28 cellular contexts compared by ENCODE assay signal in genomic region chr6:38221236-38221635, GRCh38.
DNase-seq lines count a peak whose midpoint lies in the region; ATAC-seq, FAIRE-seq and TF ChIP-seq lines count a peak whose summit lies in the region.
"Had no signal": no experiment of that assay in that cellular context is flagged by ENCODE, and none has a peak within 500 bp of the region (broad histone marks: within the 10 kb centered on the region; RNA-seq: fewer than 3 reads in every experiment).

No MANE protein-coding gene starts in this region.

- H2BK15ac ChIP-seq in neuronal stem cell (ENCODE audit: low read length) = no peak overlapping the region

- no peaks in the 10 kb centered on the region for H3F3A ChIP-seq in GM23338 (replicated peaks; ENCODE audit: low read depth)

- no peak overlapping the region for H2AK5ac ChIP-seq in neuronal stem cell (ENCODE audit: low read depth, low read length)
- H2AK5ac ChIP-seq in trophoblast cell (ENCODE audit: low read length) = no peak overlapping the region

- H3K23ac ChIP-seq in neuronal stem cell (ENCODE audit: low read depth, low read length, poor library complexity) (no peak overlapping the region), trophoblast cell (ENCODE audit: low read length) (no peak overlapping the region)

- H3K4me3 Mint-ChIP-seq in astrocyte (ENCODE audit: unreplicated experiment) = no peak overlapping the region
- H3K4me3 Mint-ChIP-seq in activated CD8-positive, alpha-beta memory T cell treated with anti-CD3 and anti-CD28 coated beads, Interleukin-2, amount 10 ng/mL, durations not matched to agents 7 days and 5 days = no peak overlapping the region
- H3K4me3 Mint-ChIP-seq in GM23338 = no peak overlapping the region
- H3K4me3 Mint-ChIP-seq: CD4-positive, alpha-beta T cell had no signal

- H4K12ac ChIP-seq in trophoblast cell (ENCODE audit: low read depth, low read length) = no peak overlapping the region

- no peaks in the 10 kb centered on the region for H3K9me3 Mint-ChIP-seq in astrocyte (ENCODE audit: unreplicated experiment)
- H3K9me3 Mint-ChIP-seq in activated CD8-positive, alpha-beta memory T cell treated with anti-CD3 and anti-CD28 coated beads, Interleukin-2, amount 10 ng/mL, durations not matched to agents 7 days and 5 days (ENCODE audit: low read depth) = no peaks in the 10 kb centered on the region
- no peaks in the 10 kb centered on the region; the same call in 2 of the 3 replicates for H3K9me3 Mint-ChIP-seq in GM23338
- H3K9me3 Mint-ChIP-seq: CD4-positive, alpha-beta T cell had no signal

- H3K4me1 Mint-ChIP-seq in astrocyte (ENCODE audit: low read depth, unreplicated experiment) = peaks cover 3% of the 10 kb centered on the region
- H3K4me1 Mint-ChIP-seq in activated CD8-positive, alpha-beta memory T cell treated with anti-CD3 and anti-CD28 coated beads, Interleukin-2, amount 10 ng/mL, durations not matched to agents 7 days and 5 days = no peaks in the 10 kb centered on the region
- peaks cover 9% of the 10 kb centered on the region for H3K4me1 Mint-ChIP-seq in GM23338

- no peaks in the 10 kb centered on the region for H3K36me3 ChIP-seq in astrocyte (ENCODE audit: insufficient read depth, low read length)
- H3K36me3 ChIP-seq in neuronal stem cell (replicated peaks in 1 of 2; ENCODE audit: control insufficient read depth in 2 of 2, insufficient read depth in 2 of 2, low read length in 2 of 2) = no peaks in the 10 kb centered on the region
- no peaks in the 10 kb centered on the region for H3K36me3 ChIP-seq in trophoblast cell (ENCODE audit: control insufficient read depth in 1 of 2, insufficient read depth in 2 of 2, low read length in 2 of 2)
- H3K36me3 ChIP-seq in GM23338 (ENCODE audit: insufficient read depth) = no peaks in the 10 kb centered on the region
- H3K36me3 ChIP-seq: BLaER1 treated with 17β-estradiol and CSF1 and Interleukin-3, amounts not matched to agents 10 nM and 100 nM; Peyer's patch had no signal

- H4K91ac ChIP-seq in neuronal stem cell (ENCODE audit: low read depth, low read length, poor library complexity) (no peak overlapping the region), trophoblast cell (ENCODE audit: low read depth, low read length) (no peak overlapping the region)

- no peaks in the 10 kb centered on the region for H3K79me1 ChIP-seq in neuronal stem cell (ENCODE audit: low read depth, low read length)
- H3K79me1 ChIP-seq in trophoblast cell (ENCODE audit: low read length) = no peaks in the 10 kb centered on the region

- CTCF ChIA-PET in activated CD8-positive, alpha-beta memory T cell treated with anti-CD3 and anti-CD28 coated beads, Interleukin-2, amount 10 ng/mL, durations not matched to agents 7 days and 5 days (lab: Charles Lee) = no interaction called here

- H4K8ac ChIP-seq in neuronal stem cell (ENCODE audit: low read depth, low read length) = no peak overlapping the region
- H4K8ac ChIP-seq in trophoblast cell (ENCODE audit: low read depth, low read length) = no peak overlapping the region

- no peak overlapping the region for H2AFZ ChIP-seq in astrocyte (ENCODE audit: low read depth, low read length)
- H2AFZ ChIP-seq in neuronal stem cell (ENCODE audit: low read length) = no peak overlapping the region
- H2AFZ ChIP-seq in trophoblast cell (ENCODE audit: insufficient read depth, low read length, poor library complexity) = no peak overlapping the region
- H2AFZ ChIP-seq in GM23338 = no peak overlapping the region

- H3K4me2 ChIP-seq in astrocyte (ENCODE audit: low read length) (no peak overlapping the region), neuronal stem cell (ENCODE audit: insufficient read depth, low read length, poor library complexity, severe bottlenecking) (no peak overlapping the region), trophoblast cell (ENCODE audit: low read length) (no peak overlapping the region), GM23338 (no peak overlapping the region)
- H3K4me2 ChIP-seq: BLaER1 treated with 17β-estradiol and CSF1 and Interleukin-3, amounts not matched to agents 10 nM and 100 nM had no signal

- H3K27me3 Mint-ChIP-seq in astrocyte (ENCODE audit: low read depth, unreplicated experiment) (no peaks in the 10 kb centered on the region), GM23338 (ENCODE audit: insufficient read depth, low read depth, poor library complexity) (peaks cover 2% of the 10 kb centered on the region)
- no peaks in the 10 kb centered on the region for H3K27me3 Mint-ChIP-seq in activated CD8-positive, alpha-beta memory T cell treated with anti-CD3 and anti-CD28 coated beads, Interleukin-2, amount 10 ng/mL, durations not matched to agents 7 days and 5 days
- H3K27me3 Mint-ChIP-seq: CD4-positive, alpha-beta T cell had no signal

- no peak overlapping the region for H3K9ac ChIP-seq in astrocyte (ENCODE audit: low read length)
- H3K9ac ChIP-seq in neuronal stem cell (ENCODE audit: low read depth, low read length, poor library complexity) = no peak overlapping the region
- H3K9ac ChIP-seq in trophoblast cell (ENCODE audit: low read length) = no peak overlapping the region
- H3K9ac ChIP-seq: BLaER1 treated with 17β-estradiol and CSF1 and Interleukin-3, amounts not matched to agents 10 nM and 100 nM had no signal

- no peak for TF ChIP-seq CTCF in astrocyte (IDR thresholded peaks at IDR 0.05; ENCODE audit: insufficient read depth, low read depth, low read length)
- TF ChIP-seq CTCF in GM23338 (conservative IDR thresholded peaks at IDR 0.05; ENCODE audit: low read depth in 2 of 2) = no peak

- ATAC-seq in activated CD8-positive, alpha-beta memory T cell treated with anti-CD3 and anti-CD28 coated beads, Interleukin-2, amount 10 ng/mL, durations not matched to agents 7 days and 5 days = no peak
- no peak for ATAC-seq in GM19467 (IDR thresholded peaks at IDR 0.05; ENCODE audit: unreplicated experiment)
- no peak for ATAC-seq in GM23338
- ATAC-seq: HCT116 had no signal

- no peaks in the 10 kb centered on the region for H3K9me3 ChIP-seq in astrocyte (ENCODE audit: insufficient read depth, low read depth, low read length)
- no peaks in the 10 kb centered on the region for H3K9me3 ChIP-seq in neuronal stem cell (replicated peaks in 1 of 2; ENCODE audit: control insufficient read depth in 2 of 2, insufficient read depth in 1 of 2, low read depth in 1 of 2, low read length in 2 of 2)
- H3K9me3 ChIP-seq in trophoblast cell (ENCODE audit: insufficient read depth, low read depth, low read length) = no peaks in the 10 kb centered on the region
- H3K9me3 ChIP-seq: BLaER1 treated with 17β-estradiol and CSF1 and Interleukin-3, amounts not matched to agents 10 nM and 100 nM; Peyer's patch had no signal

- H3K27me3 ChIP-seq in astrocyte (ENCODE audit: insufficient read depth, low read length) (no peaks in the 10 kb centered on the region), neuronal stem cell (ENCODE audit: control insufficient read depth in 3 of 3, insufficient read depth in 3 of 3, low read depth in 1 of 3, low read length in 3 of 3) (no peaks in the 10 kb centered on the region), trophoblast cell (ENCODE audit: insufficient read depth, low read length) (no peaks in the 10 kb centered on the region), GM23338 (ENCODE audit: insufficient read depth) (no peaks in the 10 kb centered on the region)
- H3K27me3 ChIP-seq: BLaER1 treated with 17β-estradiol and CSF1 and Interleukin-3, amounts not matched to agents 10 nM and 100 nM; Peyer's patch had no signal

- no peak for FAIRE-seq in astrocyte (lab: Jason Lieb, UNC)
- FAIRE-seq: A204.1, GM12891 had no signal

- H2BK120ac ChIP-seq in neuronal stem cell (ENCODE audit: low read depth, low read length) (no peak overlapping the region), trophoblast cell (ENCODE audit: insufficient read depth, low read length, poor library complexity) (no peak overlapping the region)

- H3K27ac Mint-ChIP-seq in astrocyte (ENCODE audit: unreplicated experiment) = peak overlapping the region; percentile 38
- no peak overlapping the region for H3K27ac Mint-ChIP-seq in activated CD8-positive, alpha-beta memory T cell treated with anti-CD3 and anti-CD28 coated beads, Interleukin-2, amount 10 ng/mL, durations not matched to agents 7 days and 5 days
- H3K27ac Mint-ChIP-seq in GM23338 = no peak overlapping the region
- H3K27ac Mint-ChIP-seq: CD4-positive, alpha-beta T cell had no signal

- H3K27ac ChIP-seq in astrocyte (ENCODE audit: low read depth, low read length) = no peak overlapping the region
- H3K27ac ChIP-seq in cingulate gyrus (ENCODE audit: low read depth, low read length) = peak overlapping the region; percentile 76
- H3K27ac ChIP-seq in neuronal stem cell (replicated peaks; ENCODE audit: low read length) = no peak overlapping the region
- H3K27ac ChIP-seq in trophoblast cell (ENCODE audit: low read depth, low read length) = no peak overlapping the region
- H3K27ac ChIP-seq in GM23338 (ENCODE audit: low read depth) = no peak overlapping the region
- H3K27ac ChIP-seq: BLaER1 treated with 17β-estradiol and CSF1 and Interleukin-3, amounts not matched to agents 10 nM and 100 nM; HL-60; Peyer's patch; SK-N-MC had no signal

- H3K18ac ChIP-seq in neuronal stem cell (ENCODE audit: low read length) (peak overlapping the region; percentile 21), trophoblast cell (ENCODE audit: low read length) (no peak overlapping the region)

- no peak overlapping the region for H3K4ac ChIP-seq in neuronal stem cell (ENCODE audit: low read length)
- no peak overlapping the region for H3K4ac ChIP-seq in trophoblast cell (ENCODE audit: low read depth, low read length)

- H3K79me2 ChIP-seq in astrocyte (ENCODE audit: insufficient read depth, low read length) = no peaks in the 10 kb centered on the region
- H3K79me2 ChIP-seq in trophoblast cell (ENCODE audit: control insufficient read depth, insufficient read depth, low read length, poor library complexity) = no peaks in the 10 kb centered on the region
- H3K79me2 ChIP-seq in GM23338 (replicated peaks; ENCODE audit: insufficient read depth) = no peaks in the 10 kb centered on the region

- H3K4me1 ChIP-seq in astrocyte (ENCODE audit: insufficient read depth, low read length) = no peaks in the 10 kb centered on the region
- peaks cover 2 to 9% of the 10 kb centered on the region in 2 donors for H3K4me1 ChIP-seq in neuronal stem cell (ENCODE audit: control insufficient read depth in 2 of 2, insufficient read depth in 1 of 2, low read depth in 1 of 2, low read length in 2 of 2)
- no peaks in the 10 kb centered on the region for H3K4me1 ChIP-seq in trophoblast cell (ENCODE audit: control insufficient read depth in 1 of 2, insufficient read depth in 2 of 2, low read length in 2 of 2)
- 0 out of 2 replicates have a peak, but pooled peaks cover 4% of the 10 kb centered on the region for H3K4me1 ChIP-seq in GM23338 (ENCODE audit: insufficient read depth)
- H3K4me1 ChIP-seq: Peyer's patch had no signal

- WGBS in neuronal stem cell (ENCODE audit: extremely low coverage in 2 of 2, insufficient read length in 2 of 2, insufficient replicate concordance in 1 of 2), 2 donors = no CpG with 5 or more reads among the region's 4 CpGs
- no CpG with 5 or more reads among the region's 4 CpGs for WGBS in trophoblast cell (ENCODE audit: extremely low coverage, insufficient coverage, insufficient read length)

- no peak overlapping the region for H2BK12ac ChIP-seq in neuronal stem cell (ENCODE audit: low read length)
- H2BK12ac ChIP-seq in trophoblast cell (ENCODE audit: low read length) = no peak overlapping the region

- H3K14ac ChIP-seq in neuronal stem cell (ENCODE audit: low read length) (peak overlapping the region; percentile 47), trophoblast cell (ENCODE audit: low read length) (no peak overlapping the region)

- H2BK5ac ChIP-seq in neuronal stem cell (ENCODE audit: low read length) = no peak overlapping the region
- no peak overlapping the region for H2BK5ac ChIP-seq in trophoblast cell (ENCODE audit: low read depth, low read length, poor library complexity)

- H3K4me3 ChIP-seq in astrocyte (ENCODE audit: insufficient read depth, low read depth, low read length) (no peak overlapping the region), neuronal stem cell (ENCODE audit: low read length in 2 of 2) (no peak overlapping the region), trophoblast cell (ENCODE audit: low read depth, low read length) (no peak overlapping the region), GM23338 (no peak overlapping the region)
- H3K4me3 ChIP-seq: BLaER1 treated with 17β-estradiol and CSF1 and Interleukin-3, amounts not matched to agents 10 nM and 100 nM; Peyer's patch; SK-N-MC had no signal

- H3K9me2 ChIP-seq in GM23338 (ENCODE audit: insufficient read depth) = no peaks in the 10 kb centered on the region; the same call in 1 of the 2 replicates

- DNase-seq in NCI-H146 treated with DMSO at 0.1 percent for 48 hours (lab: John Stamatoyannopoulos, UW; ENCODE audit: unreplicated experiment) (peak; percentile 32), astrocyte (ENCODE audit: low read depth) (no peak), neuronal stem cell (ENCODE audit: low spot score) (no peak), trophoblast cell (no peak), GM23338 (ENCODE audit: low spot score) (no peak)
- no peak for DNase-seq in activated CD8-positive, alpha-beta memory T cell treated with anti-CD3 and anti-CD28 coated beads, Interleukin-2, amount 10 ng/mL, durations not matched to agents 7 days and 5 days
- DNase-seq: AML-193; CD4-positive, alpha-beta T cell; COR-L47; DMS53; GDM1; Karpas-422; NCI-H1092 treated with DMSO at 0.1 percent for 48 hours; NCI-H1436 treated with DMSO at 0.1 percent for 48 hours; NCI-H2029; NCI-H2227 treated with DMSO at 0.1 percent for 48 hours; NCI-H526 treated with DMSO at 0.1 percent for 48 hours; OCI-M1; Peyer's patch; SHP77 treated with DMSO at 0.1 percent for 48 hours had no signal

- H4K20me1 ChIP-seq in astrocyte (ENCODE audit: insufficient read depth, low read length) (no peaks in the 10 kb centered on the region), GM23338 (replicated peaks; ENCODE audit: insufficient read depth) (no peaks in the 10 kb centered on the region)

- no peaks in the 10 kb centered on the region for H3K36me3 Mint-ChIP-seq in astrocyte (ENCODE audit: low read depth, unreplicated experiment)
- H3K36me3 Mint-ChIP-seq in activated CD8-positive, alpha-beta memory T cell treated with anti-CD3 and anti-CD28 coated beads, Interleukin-2, amount 10 ng/mL, durations not matched to agents 7 days and 5 days = no peaks in the 10 kb centered on the region
- no peaks in the 10 kb centered on the region for H3K36me3 Mint-ChIP-seq in GM23338 (ENCODE audit: low read depth)
